Comparison of ENCODE assay signal across 2 cellular contexts in the genomic region with DNA sequence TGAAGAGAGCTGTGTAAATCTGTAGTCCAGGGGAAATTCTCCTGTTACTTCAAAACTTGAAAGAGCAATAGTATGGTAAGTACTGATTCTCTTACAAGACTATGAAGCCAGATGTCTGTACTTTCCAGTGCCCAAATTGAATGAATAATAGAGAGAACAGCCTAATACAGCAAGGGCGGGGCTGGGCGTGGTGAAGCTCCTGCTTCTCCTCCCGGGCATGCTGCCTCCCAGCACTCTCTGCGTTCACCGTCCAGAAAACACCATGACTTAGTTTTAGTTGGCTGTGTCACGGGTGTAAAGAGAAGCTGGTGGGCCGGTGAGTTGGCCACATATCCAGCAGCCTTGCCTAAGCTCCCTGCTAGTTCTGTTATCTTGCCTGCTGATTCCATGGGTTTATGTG.
TF ChIP-seq lines count a peak whose summit lies in the region.

No MANE protein-coding gene starts in this region.

TF ChIP-seq in SK-N-SH, 30 proteins besides CTCF, POLR2A, EP300 and RAD21 (continued from another document):
- no peak for TF ChIP-seq MEF2A (IDR thresholded peaks at IDR 0.05; ENCODE audit: borderline replicate concordance, low read depth)

TF ChIP-seq in SK-N-SH treated with all-trans-retinoic acid at 6 μM for 48 hours, 23 proteins besides CTCF, POLR2A, EP300 and RAD21 (continued from another document):
- TF ChIP-seq, protein P1, sequence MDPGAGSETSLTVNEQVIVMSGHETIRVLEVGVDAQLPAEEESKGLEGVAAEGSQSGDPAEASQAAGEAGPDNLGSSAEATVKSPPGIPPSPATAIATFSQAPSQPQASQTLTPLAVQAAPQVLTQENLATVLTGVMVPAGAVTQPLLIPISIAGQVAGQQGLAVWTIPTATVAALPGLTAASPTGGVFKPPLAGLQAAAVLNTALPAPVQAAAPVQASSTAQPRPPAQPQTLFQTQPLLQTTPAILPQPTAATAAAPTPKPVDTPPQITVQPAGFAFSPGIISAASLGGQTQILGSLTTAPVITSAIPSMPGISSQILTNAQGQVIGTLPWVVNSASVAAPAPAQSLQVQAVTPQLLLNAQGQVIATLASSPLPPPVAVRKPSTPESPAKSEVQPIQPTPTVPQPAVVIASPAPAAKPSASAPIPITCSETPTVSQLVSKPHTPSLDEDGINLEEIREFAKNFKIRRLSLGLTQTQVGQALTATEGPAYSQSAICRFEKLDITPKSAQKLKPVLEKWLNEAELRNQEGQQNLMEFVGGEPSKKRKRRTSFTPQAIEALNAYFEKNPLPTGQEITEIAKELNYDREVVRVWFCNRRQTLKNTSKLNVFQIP (CRISPR knock-in tag; IDR thresholded peaks at IDR 0.05; ENCODE audit: borderline replicate concordance, low read depth) = no peak
- TF ChIP-seq ARNTL (CRISPR knock-in tag; IDR thresholded peaks at IDR 0.05; ENCODE audit: borderline replicate concordance, low read depth) = no peak
TF ChIP-seq in SK-N-SH treated with all-trans-retinoic acid at 6 μM for 48 hours: peak in this region for 0.
